9 cellular contexts compared by ENCODE assay signal in the genomic region with DNA sequence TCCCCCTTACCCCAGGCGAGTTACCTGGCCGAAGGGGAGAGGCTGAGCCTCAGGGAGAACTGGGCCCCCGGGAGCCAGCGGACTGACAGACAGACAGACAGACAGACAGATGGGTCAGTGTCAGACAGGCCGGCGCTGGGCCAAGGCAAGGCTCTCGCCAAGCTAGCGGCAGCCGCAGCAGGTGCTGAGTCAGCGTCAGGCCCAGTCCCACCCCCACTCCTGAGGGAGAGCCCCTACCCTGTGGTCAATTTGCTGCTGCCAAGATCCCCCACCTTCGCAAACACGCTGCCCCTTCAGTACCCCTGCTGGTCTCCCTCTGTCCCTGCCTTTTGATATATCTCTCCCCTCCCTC. TPM values are rescaled to one million over a fixed set of nuclear protein-coding genes. Genes with fewer than 3 reads are reported as not detected.
DNase-seq lines count a peak whose midpoint lies in the region; ATAC-seq and TF ChIP-seq lines count a peak whose summit lies in the region.
"Had no signal": no experiment of that assay in that cellular context is flagged by ENCODE, and none has a peak within 500 bp of the region (broad histone marks: within the 10 kb centered on the region; RNA-seq: fewer than 3 reads in every experiment).

No MANE protein-coding gene starts in this region.

- peaks cover 65% of the 10 kb centered on the region for H3K4me1 Mint-ChIP-seq in stimulated activated naive CD8-positive, alpha-beta T cell treated with anti-CD3 and anti-CD28 coated beads, Interleukin-15, amount 100 ng/mL, for 72 hours

- no peak for ATAC-seq in stimulated activated naive CD8-positive, alpha-beta T cell treated with anti-CD3 and anti-CD28 coated beads, Interleukin-15, amount 100 ng/mL, for 72 hours
- no peak for ATAC-seq in GM21390 (IDR thresholded peaks at IDR 0.05; ENCODE audit: unreplicated experiment)
- no peak for ATAC-seq in activated CD4-positive, CD25-positive, alpha-beta regulatory T cell treated with anti-CD3 and anti-CD28 coated beads, Interleukin-2, amount 50 U/mL, for 24 hours

- peak overlapping the region; percentile 86 for H3K4me3 ChIP-seq in WERI-Rb-1 (ENCODE audit: low read depth, low read length)
- peak overlapping the region in 1 of 2 donors; percentile 56 for H3K4me3 ChIP-seq in right atrium auricular region

- TF ChIP-seq CTCF in WERI-Rb-1 (IDR thresholded peaks at IDR 0.05; ENCODE audit: low read depth, low read length) (no peak), right atrium auricular region (IDR thresholded peaks at IDR 0.05) (no peak)

- H3K4me1 ChIP-seq in right atrium auricular region, result peaks cover 0 to 67% of the 10 kb centered on the region in 2 donors

- H3K27me3 ChIP-seq in WERI-Rb-1 (ENCODE audit: insufficient read depth, low read depth, severe bottlenecking), result peaks cover 12% of the 10 kb centered on the region
- H3K27me3 ChIP-seq in right atrium auricular region, result peaks cover 0 to 9% of the 10 kb centered on the region in 2 donors

- peak overlapping the region; percentile 41 for H3K27ac ChIP-seq in WERI-Rb-1
- peak overlapping the region; percentile 83 to 84 for H3K27ac ChIP-seq in right atrium auricular region

- no peaks in the 10 kb centered on the region for H3K9me3 Mint-ChIP-seq in stimulated activated naive CD8-positive, alpha-beta T cell treated with anti-CD3 and anti-CD28 coated beads, Interleukin-15, amount 100 ng/mL, for 72 hours

- H3K9me3 ChIP-seq in WERI-Rb-1 (ENCODE audit: severe bottlenecking), result no peaks in the 10 kb centered on the region
- no peaks in the 10 kb centered on the region for H3K9me3 ChIP-seq in right atrium auricular region

- H3K4me3 Mint-ChIP-seq in stimulated activated naive CD8-positive, alpha-beta T cell treated with anti-CD3 and anti-CD28 coated beads, Interleukin-15, amount 100 ng/mL, for 72 hours, result peak overlapping the region; percentile 94 to 99

- H3K36me3 ChIP-seq in WERI-Rb-1 (no peaks in the 10 kb centered on the region), right atrium auricular region (no peaks in the 10 kb centered on the region)

- H3K27ac Mint-ChIP-seq in stimulated activated naive CD8-positive, alpha-beta T cell treated with anti-CD3 and anti-CD28 coated beads, Interleukin-15, amount 100 ng/mL, for 72 hours, result peak overlapping the region in 1 of 2 donors; percentile 92

- DNase-seq in activated CD4-positive, alpha-beta T cell treated with anti-CD3 and anti-CD28 coated beads for 48 hours, result peak; percentile 35
- DNase-seq in activated CD4-positive, alpha-beta T cell treated with anti-CD3 and anti-CD28 coated beads, Interleukin-2, amount 50 U/mL, for 1 hour, result no peak
- peak; percentile 50 for DNase-seq in WERI-Rb-1
- DNase-seq in right atrium auricular region (ENCODE audit: low spot score), result no peak
- peak in 1 of 2 donors; percentile 39 for DNase-seq in stimulated activated naive CD8-positive, alpha-beta T cell treated with anti-CD3 and anti-CD28 coated beads, Interleukin-15, amount 100 ng/mL, for 72 hours
- no peak for DNase-seq in SKM-1 treated with dmso at 0.1 percent for 144 hours (lab: John Stamatoyannopoulos, UW; ENCODE audit: unreplicated experiment)
- DNase-seq: DND-41 had no signal

- H3K27me3 Mint-ChIP-seq in stimulated activated naive CD8-positive, alpha-beta T cell treated with anti-CD3 and anti-CD28 coated beads, Interleukin-15, amount 100 ng/mL, for 72 hours, result peaks cover 67% of the 10 kb centered on the region

RNA-seq across cellular contexts. Expression of gene FGF11, which starts 1.5 kb away (rescaled TPM):
- 10 to 100 TPM; 18.6 to 20.9 TPM for total RNA-seq in right atrium auricular region

RNA-seq across cellular contexts. Expression of gene CHRNB1, which starts 4.1 kb away (rescaled TPM):
- total RNA-seq in right atrium auricular region, result 10 to 100 TPM; 15.8 to 19.0 TPM

RNA-seq across cellular contexts. Expression of gene TMEM102, which starts 5.6 kb away (rescaled TPM):
- 1 to 10 TPM; 3.7 to 5.6 TPM for total RNA-seq in right atrium auricular region

RNA-seq across cellular contexts. Expression of gene SPEM3, which starts 12.1 kb away (rescaled TPM):
- not detected for total RNA-seq in right atrium auricular region

RNA-seq across cellular contexts. Expression of gene SPEM2, which starts 15.4 kb away (rescaled TPM):
- not detected for total RNA-seq in right atrium auricular region

Comparison
In these comparisons a context has a peak if more than half of its experiments do, and no peak if none do; other contexts are left out.
1. DNase-seq: peak in activated CD4-positive, alpha-beta T cell treated with anti-CD3 and anti-CD28 coated beads for 48 hours (single experiment) and WERI-Rb-1 (single experiment); none in activated CD4-positive, alpha-beta T cell treated with anti-CD3 and anti-CD28 coated beads, Interleukin-2, amount 50 U/mL, for 1 hour (single experiment), right atrium auricular region (single experiment) and SKM-1 treated with dmso at 0.1 percent for 144 hours (single experiment).